Comparison of ENCODE assay signal across 38 cellular contexts in the genomic region with DNA sequence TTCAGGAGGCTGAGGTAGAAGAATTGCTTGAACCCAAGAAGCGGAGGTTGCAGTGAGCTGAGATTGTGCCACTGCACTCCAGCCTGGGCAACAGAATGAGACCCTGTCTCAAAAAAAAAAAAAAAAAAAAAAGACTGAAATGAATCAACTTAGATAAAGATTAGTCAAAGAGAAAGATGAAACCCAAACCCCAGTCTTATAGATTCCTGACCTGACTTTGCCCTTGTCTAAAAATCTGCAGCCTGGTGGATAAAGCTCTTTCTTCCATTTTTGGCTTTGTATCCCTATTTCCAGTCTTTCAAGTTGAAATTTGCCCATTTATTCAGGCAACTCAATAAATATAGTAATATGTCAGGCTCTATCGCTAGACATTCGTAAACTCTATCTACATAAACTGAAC. TPM values are rescaled to one million over a fixed set of nuclear protein-coding genes. Genes with fewer than 3 reads are reported as not detected.
DNase-seq lines count a peak whose midpoint lies in the region; ATAC-seq and TF ChIP-seq lines count a peak whose summit lies in the region.
"Had no signal": no experiment of that assay in that cellular context is flagged by ENCODE, and none has a peak within 500 bp of the region (broad histone marks: within the 10 kb centered on the region; RNA-seq: fewer than 3 reads in every experiment).

No MANE protein-coding gene starts in this region.

- no peaks in the 10 kb centered on the region for H3K36me3 Mint-ChIP-seq in naive thymus-derived CD4-positive, alpha-beta T cell
- H3K36me3 Mint-ChIP-seq: type B pancreatic cell had no signal

- ATAC-seq in GM18511 (IDR thresholded peaks at IDR 0.05; ENCODE audit: unreplicated experiment) (peak; percentile 56), GM18907 (IDR thresholded peaks at IDR 0.05; ENCODE audit: unreplicated experiment) (peak; percentile 44), HG02870 (IDR thresholded peaks at IDR 0.05; ENCODE audit: unreplicated experiment) (peak; percentile 35)
- ATAC-seq in naive thymus-derived CD4-positive, alpha-beta T cell, result no peak
- ATAC-seq: activated CD4-positive, CD25-positive, alpha-beta regulatory T cell treated with anti-CD3 and anti-CD28 coated beads, Interleukin-2, amount 50 U/mL, for 24 hours; activated naive CD8-positive, alpha-beta T cell treated with anti-CD3 and anti-CD28 coated beads, Interleukin-2, amount 50 U/mL, for 24 hours; HCT116; left cardiac atrium had no signal

- H3K4me1 Mint-ChIP-seq in naive thymus-derived CD4-positive, alpha-beta T cell, result peaks cover 0 to 5% (median 0%) of the 10 kb centered on the region in 7 donors
- H3K4me1 Mint-ChIP-seq: central memory CD8-positive, alpha-beta T cell; nephron progenitor cell had no signal

- peaks cover 0 to 11% (median 0%) of the 10 kb centered on the region in 5 donors for H3K27me3 Mint-ChIP-seq in naive thymus-derived CD4-positive, alpha-beta T cell
- H3K27me3 Mint-ChIP-seq: activated naive CD8-positive, alpha-beta T cell treated with anti-CD3 and anti-CD28 coated beads, Interleukin-2, amount 50 U/mL, for 24 hours; central memory CD8-positive, alpha-beta T cell; type B pancreatic cell had no signal

- no peak for DNase-seq in activated gamma-delta T cell (lab: John Stamatoyannopoulos, UW)
- no peak for DNase-seq in HPDE6-E6E7 (ENCODE audit: extremely low spot score)
- no peak for DNase-seq in naive thymus-derived CD4-positive, alpha-beta T cell
- DNase-seq: activated CD4-positive, alpha-beta memory T cell treated with anti-CD3 and anti-CD28 coated beads, Interleukin-2, amount 10 ng/mL, durations not matched to agents 7 days and 5 days; activated effector memory CD4-positive, alpha-beta T cell treated with anti-CD3 and anti-CD28 coated beads, Interleukin-2, amount 50 U/mL, for 16 hours; activated naive CD8-positive, alpha-beta T cell treated with anti-CD3 and anti-CD28 coated beads, Interleukin-2, amount 50 U/mL, for 24 hours; dermis blood vessel endothelial cell; esophagus squamous epithelium; foreskin melanocyte; Kasumi-1; left cardiac atrium; MV-4-11; NCI-H146; NCI-H2107; NCI-H446; NCI-H82; nephron progenitor cell; stimulated activated CD4-positive, alpha-beta T cell treated with anti-CD3 and anti-CD28 coated beads, Interleukin-2, amount 100 ng/mL, for 24 hours had no signal

- no peak for TF ChIP-seq CTCF in OCI-LY3 (IDR thresholded peaks at IDR 0.05; ENCODE audit: low read depth, low read length)

- intact Hi-C loops in naive thymus-derived CD4-positive, alpha-beta T cell (cut with micrococcal nuclease), result no loop called here

- H3K4me3 Mint-ChIP-seq in naive thymus-derived CD4-positive, alpha-beta T cell, result no peak overlapping the region
- H3K4me3 Mint-ChIP-seq: activated CD4-positive, alpha-beta memory T cell treated with anti-CD3 and anti-CD28 coated beads, Interleukin-2, amount 10 ng/mL, durations not matched to agents 7 days and 5 days; activated naive CD8-positive, alpha-beta T cell treated with anti-CD3 and anti-CD28 coated beads, Interleukin-2, amount 50 U/mL, for 24 hours; central memory CD8-positive, alpha-beta T cell; nephron progenitor cell; T-helper 1 cell treated with Interleukin-12 subunit alpha and Interleukin-12 subunit beta and Interleukin-4 antibody, amounts not matched to agents 30 μg/mL and 1 μg/mL, for 36 hours; type B pancreatic cell had no signal

- no peak overlapping the region for H3K27ac ChIP-seq in OCI-LY3 (ENCODE audit: low read length)
- H3K27ac ChIP-seq in naive thymus-derived CD4-positive, alpha-beta T cell (ENCODE audit: low read depth, low read length), result no peak overlapping the region
- H3K27ac ChIP-seq: BLaER1, esophagus squamous epithelium, hepatocyte, right atrium auricular region, RWPE1, SK-N-MC had no signal

- H2AFZ ChIP-seq in OCI-LY3 (ENCODE audit: low read depth, low read length), result no peak overlapping the region
- H2AFZ ChIP-seq: hepatocyte had no signal

- H3K9ac ChIP-seq in OCI-LY3 (ENCODE audit: low read length), result no peak overlapping the region
- H3K9ac ChIP-seq: BLaER1 had no signal

- H3K9me3 ChIP-seq in OCI-LY3 (ENCODE audit: insufficient read depth, low read length), result no peaks in the 10 kb centered on the region
- no peaks in the 10 kb centered on the region for H3K9me3 ChIP-seq in naive thymus-derived CD4-positive, alpha-beta T cell (ENCODE audit: control insufficient read depth in 2 of 3, low read length in 3 of 3)
- H3K9me3 ChIP-seq: BLaER1, esophagus squamous epithelium, right atrium auricular region had no signal

- peaks cover 71% of the 10 kb centered on the region for H3K27me3 ChIP-seq in OCI-LY3 (ENCODE audit: low read depth, low read length)
- no peaks in the 10 kb centered on the region for H3K27me3 ChIP-seq in naive thymus-derived CD4-positive, alpha-beta T cell (ENCODE audit: control insufficient read depth in 2 of 2, insufficient read depth in 2 of 2, low read length in 2 of 2)
- H3K27me3 ChIP-seq: BLaER1, hepatocyte, right atrium auricular region had no signal

- peak overlapping the region; percentile 48 for H3K4me2 ChIP-seq in OCI-LY3 (ENCODE audit: low read length)
- H3K4me2 ChIP-seq: BLaER1, hepatocyte had no signal

- POLR2A ChIA-PET in naive thymus-derived CD4-positive, alpha-beta T cell (lab: Charles Lee), result interaction anchor here (0.6 kb wide), 1 partner anchor 17 kb away, joined by 3 read pairs; no protein-coding TSS in a partner anchor

- no peaks in the 10 kb centered on the region for H3K9me3 Mint-ChIP-seq in naive thymus-derived CD4-positive, alpha-beta T cell
- H3K9me3 Mint-ChIP-seq: activated CD4-positive, alpha-beta memory T cell treated with anti-CD3 and anti-CD28 coated beads, Interleukin-2, amount 10 ng/mL, durations not matched to agents 7 days and 5 days; activated naive CD8-positive, alpha-beta T cell treated with anti-CD3 and anti-CD28 coated beads, Interleukin-2, amount 50 U/mL, for 24 hours; central memory CD8-positive, alpha-beta T cell; nephron progenitor cell; T-helper 1 cell treated with Interleukin-12 subunit alpha and Interleukin-12 subunit beta and Interleukin-4 antibody, amounts not matched to agents 30 μg/mL and 1 μg/mL, for 36 hours; type B pancreatic cell had no signal

- no peaks in the 10 kb centered on the region for H3K36me3 ChIP-seq in OCI-LY3 (replicated peaks; ENCODE audit: low read depth, low read length)
- no peaks in the 10 kb centered on the region for H3K36me3 ChIP-seq in naive thymus-derived CD4-positive, alpha-beta T cell (ENCODE audit: control insufficient read depth in 2 of 3, insufficient read depth in 3 of 3, low read length in 3 of 3)
- H3K36me3 ChIP-seq: BLaER1, esophagus squamous epithelium, right atrium auricular region had no signal

- peaks cover 35% of the 10 kb centered on the region for H3K4me1 ChIP-seq in OCI-LY3 (ENCODE audit: low read length)
- no peaks in the 10 kb centered on the region for H3K4me1 ChIP-seq in naive thymus-derived CD4-positive, alpha-beta T cell (ENCODE audit: control insufficient read depth in 2 of 2, insufficient read depth in 2 of 2, low read length in 2 of 2)
- H3K4me1 ChIP-seq: esophagus squamous epithelium, right atrium auricular region had no signal

- no peaks in the 10 kb centered on the region for H3K79me2 ChIP-seq in OCI-LY3 (ENCODE audit: low read length)
- H3K79me2 ChIP-seq: hepatocyte had no signal

- H3K4me3 ChIP-seq in OCI-LY3 (ENCODE audit: low read length), result 0 out of 2 replicates have a peak overlapping the region, but pooled peaks have one; percentile 37
- H3K4me3 ChIP-seq in naive thymus-derived CD4-positive, alpha-beta T cell (ENCODE audit: low read length), result no peak overlapping the region
- H3K4me3 ChIP-seq: BLaER1, esophagus squamous epithelium, hepatocyte, right atrium auricular region, SK-N-MC had no signal

- CTCF ChIA-PET in naive thymus-derived CD4-positive, alpha-beta T cell (lab: Charles Lee), result no interaction called here

- no peak overlapping the region for H3K27ac Mint-ChIP-seq in naive thymus-derived CD4-positive, alpha-beta T cell
- H3K27ac Mint-ChIP-seq: activated CD4-positive, alpha-beta memory T cell treated with anti-CD3 and anti-CD28 coated beads, Interleukin-2, amount 10 ng/mL, durations not matched to agents 7 days and 5 days; activated naive CD8-positive, alpha-beta T cell treated with anti-CD3 and anti-CD28 coated beads, Interleukin-2, amount 50 U/mL, for 24 hours; nephron progenitor cell; T-helper 1 cell treated with Interleukin-12 subunit alpha and Interleukin-12 subunit beta and Interleukin-4 antibody, amounts not matched to agents 30 μg/mL and 1 μg/mL, for 36 hours; type B pancreatic cell had no signal

- H4K20me1 ChIP-seq in OCI-LY3 (ENCODE audit: insufficient read depth, low read length), result peaks cover 24% of the 10 kb centered on the region
- H4K20me1 ChIP-seq: BLaER1 had no signal

RNA-seq across cellular contexts. Expression of gene SPINK2, which starts 39.3 kb away (rescaled TPM):
- total RNA-seq in naive thymus-derived CD4-positive, alpha-beta T cell, result 1 to 10 TPM in 4 of 5 experiments, under 1 TPM in 1; 0.99 to 5.8 (median 4.4) TPM
- 10 to 100 TPM; 15.3 to 32.8 TPM for polyA plus RNA-seq in naive thymus-derived CD4-positive, alpha-beta T cell
- total RNA-seq: dermis blood vessel endothelial cell, G401, hepatocyte, HepG2, lung microvascular endothelial cell, osteocyte, subcutaneous adipose tissue had no signal
- polyA plus RNA-seq: AG04450, HepG2 had no signal

RNA-seq across cellular contexts. Expression of gene REST, which starts 46.9 kb away (rescaled TPM):
- total RNA-seq in naive thymus-derived CD4-positive, alpha-beta T cell, result 10 to 100 TPM; 55.7 to 86.4 (median 72.8) TPM
- polyA plus RNA-seq in naive thymus-derived CD4-positive, alpha-beta T cell, result 100 to 1,000 TPM; 174 to 203 TPM
